Comparison of ENCODE assay signal across 7 cellular contexts in the genomic region with DNA sequence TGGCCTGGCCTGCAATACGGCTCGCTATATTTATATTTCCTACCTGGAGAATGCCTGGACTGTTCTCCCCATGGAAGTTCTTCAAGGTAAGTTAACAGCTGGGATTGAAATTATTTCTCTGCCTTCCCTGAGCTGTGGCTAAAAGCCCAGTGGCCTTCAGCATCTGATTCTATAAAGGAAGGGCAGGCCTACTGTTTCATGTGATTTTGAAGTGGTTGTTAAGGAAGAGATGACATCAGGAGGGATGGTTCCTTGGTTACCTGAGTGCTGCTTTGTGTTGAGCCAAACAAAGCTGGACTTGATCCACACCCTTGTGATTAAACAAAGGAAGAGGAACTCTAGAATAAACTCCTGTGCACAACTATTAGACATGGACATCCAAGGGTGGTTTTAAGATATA.
DNase-seq lines count a peak whose midpoint lies in the region; TF ChIP-seq lines count a peak whose summit lies in the region.

No MANE protein-coding gene starts in this region.

- TF ChIP-seq EP300 in stomach (IDR thresholded peaks at IDR 0.05): no peak

- no peak overlapping the region for H3K4me3 ChIP-seq in KMS-11 (IDR thresholded peaks at IDR 0.05; ENCODE audit: insufficient read depth, low read depth, low read length)
- H3K4me3 ChIP-seq in fibroblast of the aortic adventitia (ENCODE audit: low read depth, low read length): no peak overlapping the region
- H3K4me3 ChIP-seq in stomach: no peak overlapping the region
- H3K4me3 ChIP-seq in HAP-1: no peak overlapping the region

- H3K4me2 ChIP-seq in KMS-11: peak overlapping the region; percentile 74; the same call in 1 of the 2 replicates

- no peak for TF ChIP-seq CTCF in KMS-11 (conservative IDR thresholded peaks at IDR 0.05; ENCODE audit: low read depth, low read length)
- TF ChIP-seq CTCF in fibroblast of the aortic adventitia (IDR thresholded peaks at IDR 0.05; ENCODE audit: insufficient read depth, low read length): no peak
- no peak for TF ChIP-seq CTCF in stomach (IDR thresholded peaks at IDR 0.05)

- no peak overlapping the region for H2AFZ ChIP-seq in KMS-11 (ENCODE audit: low read depth)

- peak overlapping the region; percentile 79; the same call in 1 of the 2 replicates for H3K27ac ChIP-seq in KMS-11
- peak overlapping the region; percentile 61 to 78 (median 76) for H3K27ac ChIP-seq in stomach

- no peaks in the 10 kb centered on the region for H3K9me3 ChIP-seq in stomach
- H3K9me3 ChIP-seq in HAP-1: no peaks in the 10 kb centered on the region

- in situ Hi-C loops in HAP-1 (cut with MboI; ENCODE audit: low sequenced_read_pairs): no loop called here

- H3K36me3 ChIP-seq in KMS-11 (ENCODE audit: insufficient read depth) (no peaks in the 10 kb centered on the region), stomach (peaks cover 9 to 17% (median 10%) of the 10 kb centered on the region in 4 donors), HAP-1 (replicated peaks) (no peaks in the 10 kb centered on the region)

- DNase-seq in RKO (ENCODE audit: low spot score) (peak; percentile 23), fibroblast of the aortic adventitia (ENCODE audit: low read depth) (peak; percentile 84), stomach (no peak), HAP-1 (ENCODE audit: low spot score in 2 of 2) (no peak), EL (no peak)
- no peak for DNase-seq in activated CD4-positive, alpha-beta T cell treated with anti-CD3 and anti-CD28 coated beads for 1 hour

- no peaks in the 10 kb centered on the region for H4K20me1 ChIP-seq in KMS-11 (ENCODE audit: insufficient read depth)

- H3K27me3 ChIP-seq in KMS-11 (ENCODE audit: insufficient read depth, low read depth) (no peaks in the 10 kb centered on the region), stomach (no peaks in the 10 kb centered on the region), HAP-1 (ENCODE audit: low read depth) (no peaks in the 10 kb centered on the region)

- WGBS in stomach, 5 donors: 61 to 75% (median 66%) methylated on average over 2 of the region's 2 CpGs

- intact Hi-C loops in stomach (cut with DNase I; ENCODE audit: low total_unique reads): no loop called here

- TF ChIP-seq POLR2A in stomach (IDR thresholded peaks at IDR 0.05): no peak

- peaks cover 56% of the 10 kb centered on the region for H3K4me1 ChIP-seq in KMS-11 (ENCODE audit: low read depth, poor library complexity, severe bottlenecking)
- H3K4me1 ChIP-seq in stomach: peaks cover 31 to 46% (median 39%) of the 10 kb centered on the region in 4 donors
- peaks cover 30% of the 10 kb centered on the region for H3K4me1 ChIP-seq in HAP-1

- peaks cover 3% of the 10 kb centered on the region; the same call in 1 of the 2 replicates for H3K79me2 ChIP-seq in KMS-11 (ENCODE audit: insufficient read depth, low read depth)

- no peak overlapping the region for H3K9ac ChIP-seq in KMS-11

Comparison
In these comparisons a context has a peak if more than half of its experiments do, and no peak if none do; other contexts are left out.
1. DNase-seq: peak in RKO (single experiment) and fibroblast of the aortic adventitia (single experiment); none in stomach (single experiment), activated CD4-positive, alpha-beta T cell treated with anti-CD3 and anti-CD28 coated beads for 1 hour (single experiment), HAP-1 (0 of 2) and EL (single experiment).